In genomic region chr3:58241321-58242044, GRCh38 we compare ENCODE assay signal across 21 cellular contexts. TPM values are rescaled to one million over a fixed set of nuclear protein-coding genes. Genes with fewer than 3 reads are reported as not detected.
DNase-seq lines count a peak whose midpoint lies in the region; ATAC-seq, FAIRE-seq and TF ChIP-seq lines count a peak whose summit lies in the region.
"Had no signal": no experiment of that assay in that cellular context is flagged by ENCODE, and none has a peak within 500 bp of the region (broad histone marks: within the 10 kb centered on the region; RNA-seq: fewer than 3 reads in every experiment).

No MANE protein-coding gene starts in this region.

- peaks cover 8% of the 10 kb centered on the region for H3K4me1 ChIP-seq in GM12878 (ENCODE audit: control insufficient read depth, insufficient read depth, low read length)
- H3K4me1 ChIP-seq: ascending aorta had no signal

- in situ Hi-C loops in GM12878 (cut with MboI) (no loop called here), GM13977 (cut with MboI; ENCODE audit: low pct_unique_long_range_greater_than_20kb, low sequenced_read_pairs, unreplicated experiment) (no loop called here)

- intact Hi-C loops in GM12878 (cut with micrococcal nuclease; ENCODE audit: unreplicated experiment) = no loop called here

- H3K79me2 ChIP-seq in GM12878 (ENCODE audit: control insufficient read depth, insufficient read depth, low read length) = peaks cover 1% of the 10 kb centered on the region

- FAIRE-seq in HTR-8/SVneo (lab: Jason Lieb, UNC) = peak; percentile 31
- no peak for FAIRE-seq in GM12878 (lab: Jason Lieb, UNC)
- FAIRE-seq in H54 (lab: Jason Lieb, UNC) = no peak
- FAIRE-seq: D721Med, GM12891 had no signal

- CTCF ChIA-PET in GM12878 (lab: Yijun Ruan, JAX) = interaction anchor here (0.8 to 4.1 kb wide), 12 partner anchors 9 to 75 kb away, joined by 3 to 29 read pairs (median 4); partner anchors contain the start of genes HTD2 and RPP14

- H3K27me3 ChIP-seq in GM12878 (replicated peaks in 1 of 2; ENCODE audit: control insufficient read depth in 2 of 2, insufficient read depth in 2 of 2, low read length in 1 of 2) (no peaks in the 10 kb centered on the region), layer of hippocampus (ENCODE audit: control insufficient read depth, insufficient read depth, low read length) (no peaks in the 10 kb centered on the region)
- H3K27me3 ChIP-seq: ascending aorta, left lung had no signal

- SMC1A ChIA-PET in GM12878 (lab: Charles Lee; ENCODE audit: uncharacterized antibody, unreplicated experiment) = interaction anchor here (0.6 to 4.5 kb wide), 8 partner anchors 8 to 65 kb away, joined by 3 to 38 read pairs (median 4); partner anchors contain the start of genes HTD2 and RPP14

- no peak overlapping the region for H3K9ac ChIP-seq in GM12878 (ENCODE audit: control insufficient read depth, insufficient read depth, low read length)

- DNase-seq in HTR-8/SVneo (ENCODE audit: insufficient read length, low spot score) = no peak
- no peak for DNase-seq in GM12878 (ENCODE audit: low read depth, low spot score)
- no peak for DNase-seq in type B pancreatic cell (ENCODE audit: extremely low spot score, unreplicated experiment)
- DNase-seq in GM13977 (ENCODE audit: low spot score) = no peak
- DNase-seq in H54 (ENCODE audit: insufficient read length, low spot score) = no peak
- DNase-seq: activated CD4-positive, alpha-beta T cell treated with anti-CD3 and anti-CD28 coated beads, Interleukin-2, amount 50 U/mL, for 48 hours; activated naive CD4-positive, alpha-beta T cell; activated T-cell treated with anti-CD3 and anti-CD28 coated beads for 4 hours; GDM1; left lung; NCI-H1436 treated with DMSO at 0.1 percent for 48 hours; NCI-H82 had no signal

- no peak overlapping the region for H2AFZ ChIP-seq in GM12878 (ENCODE audit: control insufficient read depth, low read depth, low read length)

- no peaks in the 10 kb centered on the region for H4K20me1 ChIP-seq in GM12878 (ENCODE audit: control insufficient read depth, insufficient read depth)

- H3K27ac ChIP-seq in GM12878 (ENCODE audit: control insufficient read depth, insufficient read depth) (no peak overlapping the region), layer of hippocampus (ENCODE audit: low read depth, low read length) (peak overlapping the region; percentile 10)
- H3K27ac ChIP-seq: ascending aorta, left lung had no signal

- H3K36me3 ChIP-seq in GM12878 (ENCODE audit: control insufficient read depth in 2 of 2, insufficient read depth in 2 of 2, low read length in 1 of 2) = no peaks in the 10 kb centered on the region
- H3K36me3 ChIP-seq: ascending aorta, left lung had no signal

- H3K27ac Mint-ChIP-seq in type B pancreatic cell = peak overlapping the region; percentile 95

- no peak overlapping the region for H3K4me2 ChIP-seq in GM12878 (ENCODE audit: control insufficient read depth, insufficient read depth)

- no peaks in the 10 kb centered on the region for H3K36me3 Mint-ChIP-seq in type B pancreatic cell

- H3K4me1 Mint-ChIP-seq in type B pancreatic cell (ENCODE audit: unreplicated experiment) = peaks cover 24% of the 10 kb centered on the region

- peaks cover 3% of the 10 kb centered on the region for H3K27me3 Mint-ChIP-seq in type B pancreatic cell

- no peak for ATAC-seq in GM12878
- ATAC-seq in GM21737 (IDR thresholded peaks at IDR 0.05; ENCODE audit: unreplicated experiment) = no peak
- ATAC-seq: left lung, sciatic nerve had no signal

- TF ChIP-seq RAD21 in GM12878 (IDR thresholded peaks at IDR 0.05; ENCODE audit: insufficient read depth, low read depth, low read length) = no peak

- H3K4me3 Mint-ChIP-seq in type B pancreatic cell = peak overlapping the region; percentile 57

- no peaks in the 10 kb centered on the region for H3K9me3 Mint-ChIP-seq in type B pancreatic cell

- TF ChIP-seq EP300 in GM12878 (IDR thresholded peaks at IDR 0.05; ENCODE audit: borderline replicate concordance in 1 of 2, control insufficient read depth in 1 of 2, low read depth in 2 of 2, low read length in 2 of 2) = no peak

- no peak for TF ChIP-seq POLR2A in GM12878 (IDR thresholded peaks at IDR 0.05; ENCODE audit: low read depth, low read length)
- TF ChIP-seq POLR2A in H54 (IDR thresholded peaks at IDR 0.05; ENCODE audit: low read depth, low read length) = no peak

- RAD21 ChIA-PET in GM12878 (lab: Charles Lee; ENCODE audit: unreplicated experiment) = interaction anchor here (1.3 to 6.6 kb wide), 4 partner anchors 24 to 65 kb away, joined by 3 to 41 read pairs (median 8); partner anchors contain the start of genes HTD2 and RPP14

- POLR2A ChIA-PET in GM12878 (lab: Charles Lee) = interaction anchor here (0.8 to 1.5 kb wide), 4 partner anchors 8 to 24 kb away, joined by 3 to 4 read pairs (median 3); no protein-coding TSS in a partner anchor

- no peaks in the 10 kb centered on the region for H3K9me3 ChIP-seq in GM12878 (replicated peaks; ENCODE audit: control insufficient read depth, insufficient read depth, low read length)
- H3K9me3 ChIP-seq: ascending aorta, left lung had no signal

- WGBS in GM12878 (ENCODE audit: insufficient coverage, insufficient replicate concordance, low lambda C conversion rate, missing lambda C conversion rate) = 70% methylated on average over 4 of the region's 4 CpGs

- no TSS peak for BruUV-seq in GM12878 (replicated peaks; lab: Mats Ljungman, UMichigan)

- no peak overlapping the region for H3K4me3 ChIP-seq in GM12878
- H3K4me3 ChIP-seq: ascending aorta, left lung had no signal

- no peak for TF ChIP-seq CTCF in GM12878 (IDR thresholded peaks at IDR 0.05 in 2 of 3, conservative IDR thresholded peaks at IDR 0.05 in 1 of 3; ENCODE audit: control insufficient read depth in 2 of 3, extremely low read depth in 1 of 3, insufficient read depth in 1 of 3, low read depth in 3 of 3, low read length in 3 of 3)
- TF ChIP-seq CTCF in type B pancreatic cell (conservative IDR thresholded peaks at IDR 0.05) = no peak
- TF ChIP-seq CTCF in GM13977 (IDR thresholded peaks at IDR 0.05; ENCODE audit: extremely low read depth, insufficient read depth, missing control alignments) = no peak

TF ChIP-seq in GM12878, 131 proteins besides CTCF, POLR2A, EP300 and RAD21:
- no peak for TF ChIP-seq DPF2 (IDR thresholded peaks at IDR 0.05)
- TF ChIP-seq RAD51 (IDR thresholded peaks at IDR 0.05) = peak; percentile 79

RNA-seq across cellular contexts. Expression of gene ABHD6, which starts 3.9 kb away (rescaled TPM):
- 50.4 and 53.6 TPM in 2 replicates for total RNA-seq in GM12878 (2013; cell fraction: nucleolus; rRNA removed)
- total RNA-seq in GM12878 (2014; rRNA removed) (2.9 and 3.3 TPM in 2 replicates), GM12878 (2014; rRNA removed; fragmentation: Illumina TruSeq; extraction: Trizol) (2.5 and 2.9 TPM in 2 replicates), GM12878 (2021) (3.6 and 3.8 TPM in 2 replicates), type B pancreatic cell (ENCODE audit: low replicate concordance) (15.7 and 25.4 TPM in 2 replicates)
- 6.6 TPM for polyA plus RNA-seq in GM12878 (2011; ENCODE audit: low read depth)
- polyA plus RNA-seq in GM12878 (2011; rRNA removed) (23.9 and 33.2 TPM in 2 replicates), GM12878 (2014; fragmentation: Illumina TruSeq; extraction: Trizol) (1.9 and 3.1 TPM in 2 replicates), GM12878 (2014; fragmentation: Nextera tagmentation; extraction: Ambion mirVana) (1 to 10 TPM; 1.4 to 1.5 TPM), GM12878 (2014; rRNA removed) (2.7 and 4.0 TPM in 2 replicates), GM12878 (2016; fragmentation: Nextera tagmentation; extraction: Ambion mirVana) (1 to 10 TPM; 5.1 to 7.0 TPM)
- 34.3 and 46.6 TPM in 2 replicates for polyA plus RNA-seq in GM12878 (2011; cell fraction: cytosol; rRNA removed)
- 19.4 and 22.2 TPM in 2 replicates for polyA plus RNA-seq in GM12878 (2011; cell fraction: nucleus; rRNA removed)
- 5.2 and 7.6 TPM in 2 replicates for polyA plus RNA-seq in GM12878 (2012)
- 47.7 and 52.5 TPM in 2 replicates for polyA minus RNA-seq in GM12878 (2011; rRNA and poly(A)+ RNA removed)
- 9.2 and 12.8 TPM in 2 replicates for polyA minus RNA-seq in GM12878 (2011; cell fraction: cytosol; rRNA and poly(A)+ RNA removed)
- polyA minus RNA-seq in GM12878 (2011; cell fraction: nucleus; rRNA and poly(A)+ RNA removed) = 19.8 and 21.2 TPM in 2 replicates

RNA-seq across cellular contexts. Expression of gene DNASE1L3, which starts 30.7 kb away (rescaled TPM):
- total RNA-seq in GM12878 (2013; cell fraction: nucleolus; rRNA removed) = 288 TPM in 2 replicates
- total RNA-seq in GM12878 (2014; rRNA removed) = 3.2 and 6.0 TPM in 2 replicates
- total RNA-seq in GM12878 (2014; rRNA removed; fragmentation: Illumina TruSeq; extraction: Trizol) = 3.6 and 5.3 TPM in 2 replicates
- 3.7 and 4.4 TPM in 2 replicates for total RNA-seq in GM12878 (2021)
- 6.2 TPM for polyA plus RNA-seq in GM12878 (2011; ENCODE audit: low read depth)
- 72.1 and 84.4 TPM in 2 replicates for polyA plus RNA-seq in GM12878 (2011; rRNA removed)
- polyA plus RNA-seq in GM12878 (2011; cell fraction: cytosol; rRNA removed) = 43.3 and 48.4 TPM in 2 replicates
- 95.4 and 157 TPM in 2 replicates for polyA plus RNA-seq in GM12878 (2011; cell fraction: nucleus; rRNA removed)
- polyA plus RNA-seq in GM12878 (2012) = 12.3 and 19.0 TPM in 2 replicates
- polyA plus RNA-seq in GM12878 (2014; fragmentation: Illumina TruSeq; extraction: Trizol) = 3.1 and 4.9 TPM in 2 replicates
- polyA plus RNA-seq in GM12878 (2014; fragmentation: Nextera tagmentation; extraction: Ambion mirVana) = 10 to 100 TPM; 10.6 to 11.1 TPM
- polyA plus RNA-seq in GM12878 (2014; rRNA removed) = 3.7 and 5.7 TPM in 2 replicates
- 1 to 10 TPM; 7.7 TPM for polyA plus RNA-seq in GM12878 (2016; fragmentation: Nextera tagmentation; extraction: Ambion mirVana)
- 93.0 and 115 TPM in 2 replicates for polyA minus RNA-seq in GM12878 (2011; rRNA and poly(A)+ RNA removed)
- 16.8 and 21.7 TPM in 2 replicates for polyA minus RNA-seq in GM12878 (2011; cell fraction: cytosol; rRNA and poly(A)+ RNA removed)
- polyA minus RNA-seq in GM12878 (2011; cell fraction: nucleus; rRNA and poly(A)+ RNA removed) = 63.7 and 75.3 TPM in 2 replicates
- not detected in 2 replicates for total RNA-seq in type B pancreatic cell (ENCODE audit: low replicate concordance)
- total RNA-seq: fibroblast of villous mesenchyme, RPMI7951 had no signal
- polyA plus RNA-seq: BJ had no signal
